ENCODE assay signal across 8 cellular contexts in genomic region chr15:31396881-31397560, GRCh38.
A peak's percentile ranks its signal among the peaks of the same experiment; 100 is the strongest.
DNase-seq lines count a peak whose midpoint lies in the region; ATAC-seq and TF ChIP-seq lines count a peak whose summit lies in the region.

No MANE protein-coding gene starts in this region.

- no peaks in the 10 kb centered on the region for H4K20me1 ChIP-seq in fibroblast of lung (ENCODE audit: control insufficient read depth, extremely low read depth, insufficient read depth, low read length)

- no peak overlapping the region for H3K27ac Mint-ChIP-seq in naive thymus-derived CD4-positive, alpha-beta T cell

- POLR2A ChIA-PET in naive thymus-derived CD4-positive, alpha-beta T cell (lab: Charles Lee), result interaction anchor here (0.8 to 2.6 kb wide), 2 partner anchors 37 to 43 kb away, joined by 5 to 16 read pairs; no protein-coding TSS in a partner anchor

- peak; percentile 65 for ATAC-seq in naive thymus-derived CD4-positive, alpha-beta T cell
- no peak for ATAC-seq in HG03565 (IDR thresholded peaks at IDR 0.05; ENCODE audit: unreplicated experiment)
- no peak for ATAC-seq in GM19463 (IDR thresholded peaks at IDR 0.05; ENCODE audit: unreplicated experiment)

- peaks cover 0 to 2% (median 0%) of the 10 kb centered on the region in 5 donors for H3K36me3 Mint-ChIP-seq in naive thymus-derived CD4-positive, alpha-beta T cell

- intact Hi-C loops in naive thymus-derived CD4-positive, alpha-beta T cell (cut with micrococcal nuclease), result no loop called here

- H3K27ac ChIP-seq in fibroblast of lung (ENCODE audit: insufficient read depth, low read length), result peak overlapping the region; percentile 83
- H3K27ac ChIP-seq in naive thymus-derived CD4-positive, alpha-beta T cell (ENCODE audit: low read depth, low read length), result no peak overlapping the region

- H3K9me3 ChIP-seq in fibroblast of lung (ENCODE audit: control insufficient read depth, insufficient read depth, low read depth, low read length), result no peaks in the 10 kb centered on the region
- no peaks in the 10 kb centered on the region for H3K9me3 ChIP-seq in naive thymus-derived CD4-positive, alpha-beta T cell (ENCODE audit: control insufficient read depth in 2 of 3, low read length in 3 of 3)

- peak overlapping the region; percentile 35 for H3K9ac ChIP-seq in fibroblast of lung (ENCODE audit: insufficient read depth, low read length)

- H3K9me3 Mint-ChIP-seq in naive thymus-derived CD4-positive, alpha-beta T cell, result no peaks in the 10 kb centered on the region

- CTCF ChIA-PET in naive thymus-derived CD4-positive, alpha-beta T cell (lab: Charles Lee), result interaction anchor here (0.9 kb wide), 1 partner anchor 91 kb away, joined by 3 read pairs; no protein-coding TSS in a partner anchor

- no peaks in the 10 kb centered on the region for H3K27me3 Mint-ChIP-seq in naive thymus-derived CD4-positive, alpha-beta T cell

- no peaks in the 10 kb centered on the region for H3K36me3 ChIP-seq in fibroblast of lung (ENCODE audit: control insufficient read depth, insufficient read depth, low read length)
- H3K36me3 ChIP-seq in naive thymus-derived CD4-positive, alpha-beta T cell (ENCODE audit: control insufficient read depth in 2 of 3, insufficient read depth in 3 of 3, low read length in 3 of 3), result no peaks in the 10 kb centered on the region

- no peaks in the 10 kb centered on the region for H3K27me3 ChIP-seq in fibroblast of lung (ENCODE audit: control insufficient read depth, insufficient read depth, low read length)
- no peaks in the 10 kb centered on the region for H3K27me3 ChIP-seq in naive thymus-derived CD4-positive, alpha-beta T cell (ENCODE audit: control insufficient read depth in 2 of 2, insufficient read depth in 2 of 2, low read length in 2 of 2)

- H3K4me2 ChIP-seq in fibroblast of lung (ENCODE audit: extremely low read depth, insufficient read depth, low read length), result peak overlapping the region; percentile 71

- no peaks in the 10 kb centered on the region for H3K79me2 ChIP-seq in fibroblast of lung (ENCODE audit: control insufficient read depth, insufficient read depth, low read length)

- H3K4me1 ChIP-seq in fibroblast of lung (ENCODE audit: control insufficient read depth, extremely low read depth, insufficient read depth, low read length), result peaks cover 23% of the 10 kb centered on the region
- peaks cover 0 to 12% of the 10 kb centered on the region in 2 donors for H3K4me1 ChIP-seq in naive thymus-derived CD4-positive, alpha-beta T cell (ENCODE audit: control insufficient read depth in 2 of 2, insufficient read depth in 2 of 2, low read length in 2 of 2)

- TF ChIP-seq CTCF in AG10803 (conservative IDR thresholded peaks at IDR 0.05; ENCODE audit: low read length) (no peak), fibroblast of lung (conservative IDR thresholded peaks at IDR 0.05 in 1 of 2, IDR thresholded peaks at IDR 0.05 in 1 of 2; ENCODE audit: low read depth in 1 of 2, low read length in 2 of 2) (no peak)

- peaks cover 17 to 46% (median 35%) of the 10 kb centered on the region in 7 donors for H3K4me1 Mint-ChIP-seq in naive thymus-derived CD4-positive, alpha-beta T cell

- H3K4me3 ChIP-seq in AG10803 (ENCODE audit: low read length) (peak overlapping the region; percentile 9), fibroblast of lung (replicated peaks in 1 of 4; ENCODE audit: control extremely low read depth in 1 of 4, insufficient read depth in 1 of 4, low read depth in 3 of 4, low read length in 4 of 4) (no peak overlapping the region)
- no peak overlapping the region for H3K4me3 ChIP-seq in naive thymus-derived CD4-positive, alpha-beta T cell (ENCODE audit: low read length)

- peak overlapping the region; percentile 70 for H2AFZ ChIP-seq in fibroblast of lung (ENCODE audit: low read length)

- DNase-seq in AG10803 (ENCODE audit: low read depth) (peak; percentile 73), HT-29 (ENCODE audit: low spot score) (peak; percentile 86), RPMI7951 (ENCODE audit: low read depth) (peak; percentile 97), fibroblast of lung (ENCODE audit: low read depth in 2 of 2) (peak; percentile 68 to 89), NCI-H2107 (lab: John Stamatoyannopoulos, UW) (no peak)
- no peak for DNase-seq in naive thymus-derived CD4-positive, alpha-beta T cell

- H3K4me3 Mint-ChIP-seq in naive thymus-derived CD4-positive, alpha-beta T cell, result no peak overlapping the region

Comparison
In these comparisons a context has a peak if more than half of its experiments do, and no peak if none do; other contexts are left out.
1. DNase-seq: peak in AG10803 (single experiment), HT-29 (single experiment), RPMI7951 (single experiment) and fibroblast of lung (2 of 2); none in naive thymus-derived CD4-positive, alpha-beta T cell (0 of 9) and NCI-H2107 (single experiment).